Comparison of ENCODE assay signal across 1 cellular context in the genomic region with DNA sequence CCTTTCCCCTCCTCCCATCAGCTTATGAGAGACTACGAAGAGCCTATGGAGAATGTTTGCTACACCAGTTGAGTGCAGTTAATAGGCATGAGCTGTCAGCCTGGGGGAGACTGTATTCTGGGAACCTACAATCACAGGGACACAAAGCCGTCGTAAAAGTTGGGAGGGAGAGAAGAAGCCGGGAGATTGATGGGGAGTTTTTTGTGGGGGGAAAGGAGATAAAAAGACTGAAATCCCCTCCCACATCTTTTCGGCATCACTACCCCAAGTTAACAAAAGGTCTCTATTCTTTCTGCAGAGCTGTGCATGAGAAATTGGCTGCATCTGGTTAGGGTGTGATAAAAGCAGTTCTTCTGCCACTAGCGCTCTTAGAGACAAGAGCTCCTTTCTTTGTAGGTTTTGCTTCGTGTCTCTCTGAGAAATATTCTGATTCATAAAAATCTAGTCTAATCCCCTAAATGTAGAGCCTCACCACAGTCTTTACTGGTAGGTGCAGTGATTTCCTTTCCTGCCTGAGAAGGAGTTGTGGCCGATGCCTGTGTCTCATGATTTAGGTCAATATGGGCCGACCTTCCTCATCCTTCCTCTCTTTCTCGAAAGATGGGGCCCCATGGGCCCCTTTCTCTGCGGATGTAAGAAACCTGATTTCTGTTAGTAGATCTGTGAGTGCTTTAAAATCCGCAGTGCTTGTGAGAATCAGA.
TF ChIP-seq lines count a peak whose summit lies in the region.

No MANE protein-coding gene starts in this region.

TF ChIP-seq in WTC11, 78 proteins besides CTCF, POLR2A, EP300 and RAD21:
- no peak for TF ChIP-seq MXD4 (CRISPR knock-in tag; IDR thresholded peaks at IDR 0.05; ENCODE audit: borderline replicate concordance)
- TF ChIP-seq ATF1 (CRISPR knock-in tag; IDR thresholded peaks at IDR 0.05), result no peak
- no peak for TF ChIP-seq ESRRA (CRISPR knock-in tag; IDR thresholded peaks at IDR 0.05; ENCODE audit: borderline replicate concordance)
- TF ChIP-seq AFF4 (CRISPR knock-in tag; IDR thresholded peaks at IDR 0.05; ENCODE audit: borderline replicate concordance), result no peak
- TF ChIP-seq, protein P1, sequence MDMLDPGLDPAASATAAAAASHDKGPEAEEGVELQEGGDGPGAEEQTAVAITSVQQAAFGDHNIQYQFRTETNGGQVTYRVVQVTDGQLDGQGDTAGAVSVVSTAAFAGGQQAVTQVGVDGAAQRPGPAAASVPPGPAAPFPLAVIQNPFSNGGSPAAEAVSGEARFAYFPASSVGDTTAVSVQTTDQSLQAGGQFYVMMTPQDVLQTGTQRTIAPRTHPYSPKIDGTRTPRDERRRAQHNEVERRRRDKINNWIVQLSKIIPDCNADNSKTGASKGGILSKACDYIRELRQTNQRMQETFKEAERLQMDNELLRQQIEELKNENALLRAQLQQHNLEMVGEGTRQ (CRISPR knock-in tag; IDR thresholded peaks at IDR 0.05), result no peak
- TF ChIP-seq GABPB1 (CRISPR knock-in tag; IDR thresholded peaks at IDR 0.05), result no peak
- no peak for TF ChIP-seq IRF2 (CRISPR knock-in tag; IDR thresholded peaks at IDR 0.05; ENCODE audit: borderline replicate concordance, low read depth)
- no peak for TF ChIP-seq ZNF425 (CRISPR knock-in tag; conservative IDR thresholded peaks at IDR 0.05)
- TF ChIP-seq AR (CRISPR knock-in tag; IDR thresholded peaks at IDR 0.05), result no peak
- no peak for TF ChIP-seq JAZF1 (CRISPR knock-in tag; IDR thresholded peaks at IDR 0.05)
- TF ChIP-seq ZNF121 (CRISPR knock-in tag; IDR thresholded peaks at IDR 0.05), result no peak
- TF ChIP-seq ZNF396 (CRISPR knock-in tag; IDR thresholded peaks at IDR 0.05; ENCODE audit: borderline replicate concordance), result no peak
- TF ChIP-seq NR1H2 (CRISPR knock-in tag; IDR thresholded peaks at IDR 0.05), result no peak
- TF ChIP-seq, protein P2, sequence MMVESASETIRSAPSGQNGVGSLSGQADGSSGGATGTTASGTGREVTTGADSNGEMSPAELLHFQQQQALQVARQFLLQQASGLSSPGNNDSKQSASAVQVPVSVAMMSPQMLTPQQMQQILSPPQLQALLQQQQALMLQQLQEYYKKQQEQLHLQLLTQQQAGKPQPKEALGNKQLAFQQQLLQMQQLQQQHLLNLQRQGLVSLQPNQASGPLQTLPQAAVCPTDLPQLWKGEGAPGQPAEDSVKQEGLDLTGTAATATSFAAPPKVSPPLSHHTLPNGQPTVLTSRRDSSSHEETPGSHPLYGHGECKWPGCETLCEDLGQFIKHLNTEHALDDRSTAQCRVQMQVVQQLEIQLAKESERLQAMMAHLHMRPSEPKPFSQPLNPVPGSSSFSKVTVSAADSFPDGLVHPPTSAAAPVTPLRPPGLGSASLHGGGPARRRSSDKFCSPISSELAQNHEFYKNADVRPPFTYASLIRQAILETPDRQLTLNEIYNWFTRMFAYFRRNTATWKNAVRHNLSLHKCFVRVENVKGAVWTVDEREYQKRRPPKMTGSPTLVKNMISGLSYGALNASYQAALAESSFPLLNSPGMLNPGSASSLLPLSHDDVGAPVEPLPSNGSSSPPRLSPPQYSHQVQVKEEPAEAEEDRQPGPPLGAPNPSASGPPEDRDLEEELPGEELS (CRISPR knock-in tag; IDR thresholded peaks at IDR 0.05), result no peak
- TF ChIP-seq CREM (CRISPR knock-in tag; IDR thresholded peaks at IDR 0.05), result no peak
TF ChIP-seq in WTC11: peak in this region for 0.
